21 cellular contexts compared by ENCODE assay signal in genomic region chr6:99236010-99236409, GRCh38.
DNase-seq lines count a peak whose midpoint lies in the region; ATAC-seq and TF ChIP-seq lines count a peak whose summit lies in the region.
"Had no signal": no experiment of that assay in that cellular context is flagged by ENCODE, and none has a peak within 500 bp of the region (broad histone marks: within the 10 kb centered on the region; RNA-seq: fewer than 3 reads in every experiment).

No MANE protein-coding gene starts in this region.

- 53% methylated on average over 3 of the region's 3 CpGs for WGBS in esophagus muscularis mucosa

- DNase-seq in GM12865 (ENCODE audit: low read depth) (peak; percentile 4), esophagus muscularis mucosa (ENCODE audit: extremely low spot score) (peak; percentile 19), Right ventricle myocardium superior (no peak)
- DNase-seq: 8988T; AML-193; BE2C; CD4-positive, alpha-beta T cell; CD8-positive, alpha-beta memory T cell; DMS 273 treated with DMSO at 0.1 percent for 48 hours; DMS79; EL; GF-D8; H9 had no signal

- TF ChIP-seq POLR2A in esophagus muscularis mucosa (IDR thresholded peaks at IDR 0.05; ENCODE audit: low read depth): no peak

- H3K27ac ChIP-seq in esophagus muscularis mucosa (replicated peaks in 1 of 4): no peak overlapping the region
- H3K27ac ChIP-seq: A549; BLaER1 treated with 17β-estradiol and CSF1 and Interleukin-3, amounts not matched to agents 10 nM and 100 nM had no signal

- no peak overlapping the region for H3K4me3 ChIP-seq in GM12865 (ENCODE audit: low read depth, low read length)
- H3K4me3 ChIP-seq in esophagus muscularis mucosa: no peak overlapping the region
- H3K4me3 ChIP-seq: A549; BLaER1 treated with 17β-estradiol and CSF1 and Interleukin-3, amounts not matched to agents 10 nM and 100 nM; GM23338 had no signal

- peaks cover 0 to 28% (median 0%) of the 10 kb centered on the region in 4 donors for H3K27me3 ChIP-seq in esophagus muscularis mucosa
- H3K27me3 ChIP-seq: BLaER1 treated with 17β-estradiol and CSF1 and Interleukin-3, amounts not matched to agents 10 nM and 100 nM had no signal

- no peaks in the 10 kb centered on the region for H3K9me3 ChIP-seq in esophagus muscularis mucosa
- H3K9me3 ChIP-seq: A549; BE2C; BLaER1 treated with 17β-estradiol and CSF1 and Interleukin-3, amounts not matched to agents 10 nM and 100 nM had no signal

- no peaks in the 10 kb centered on the region for H3K36me3 ChIP-seq in esophagus muscularis mucosa
- H3K36me3 ChIP-seq: BE2C; BLaER1 treated with 17β-estradiol and CSF1 and Interleukin-3, amounts not matched to agents 10 nM and 100 nM had no signal

- ATAC-seq in GM18870 (IDR thresholded peaks at IDR 0.05; ENCODE audit: unreplicated experiment): peak; percentile 51
- ATAC-seq in GM21717 (IDR thresholded peaks at IDR 0.05; ENCODE audit: unreplicated experiment): peak; percentile 66
- ATAC-seq in activated CD4-positive, CD25-positive, alpha-beta regulatory T cell treated with anti-CD3 and anti-CD28 coated beads, Interleukin-2, amount 50 U/mL, for 24 hours: no peak
- no peak for ATAC-seq in HG02571 (IDR thresholded peaks at IDR 0.05; ENCODE audit: unreplicated experiment)
- ATAC-seq in Right ventricle myocardium superior (ENCODE audit: poor library complexity): no peak
- ATAC-seq: A549, GM23338, HCT116 had no signal

- intact Hi-C loops in esophagus muscularis mucosa (cut with DNase I) (no loop called here), Right ventricle myocardium superior (cut with DNase I) (no loop called here)

- H3K4me1 ChIP-seq in esophagus muscularis mucosa: no peaks in the 10 kb centered on the region
- H3K4me1 ChIP-seq: A549, BE2C had no signal

- TF ChIP-seq EP300 in esophagus muscularis mucosa (IDR thresholded peaks at IDR 0.05): no peak

- TF ChIP-seq CTCF in GM12865 (IDR thresholded peaks at IDR 0.05; ENCODE audit: insufficient read depth, low read depth, low read length, missing control alignments) (no peak), esophagus muscularis mucosa (IDR thresholded peaks at IDR 0.05) (no peak)

Comparison
In these comparisons a context has a peak if more than half of its experiments do, and no peak if none do; other contexts are left out.
1. ATAC-seq: peak in GM18870 (single experiment) and GM21717 (single experiment); none in activated CD4-positive, CD25-positive, alpha-beta regulatory T cell treated with anti-CD3 and anti-CD28 coated beads, Interleukin-2, amount 50 U/mL, for 24 hours (0 of 2), HG02571 (single experiment) and Right ventricle myocardium superior (single experiment).